ENCODE assay signal across 12 cellular contexts in genomic region chr4:2868840-2869487, GRCh38. TPM values are rescaled to one million over a fixed set of nuclear protein-coding genes. Genes with fewer than 3 reads are reported as not detected.
A peak's percentile ranks its signal among the peaks of the same experiment; 100 is the strongest.
DNase-seq lines count a peak whose midpoint lies in the region; ATAC-seq and TF ChIP-seq lines count a peak whose summit lies in the region.
"Had no signal": no experiment of that assay in that cellular context is flagged by ENCODE, and none has a peak within 500 bp of the region (broad histone marks: within the 10 kb centered on the region; RNA-seq: fewer than 3 reads in every experiment).

No MANE protein-coding gene starts in this region.

- H3K4me3 Mint-ChIP-seq in CD4-positive, alpha-beta T cell, result no peak overlapping the region
- no peak overlapping the region for H3K4me3 Mint-ChIP-seq in T-helper 2 cell treated with Interferon-gamma antibody and Interleukin-4, amounts not matched to agents 5 μg/mL and 100 μg/mL, for 36 hours

- CTCF ChIA-PET in CD4-positive, alpha-beta T cell (lab: Charles Lee), result no interaction called here

- intact Hi-C loops in CD4-positive, alpha-beta T cell (cut with DNase I, micrococcal nuclease), result no loop called here

- H3K4me1 ChIP-seq in right atrium auricular region (peaks cover 0 to 95% of the 10 kb centered on the region in 2 donors), rectal smooth muscle tissue (ENCODE audit: control insufficient read depth, insufficient read depth, low read length) (peaks cover 17% of the 10 kb centered on the region)

- no peak for DNase-seq in CD4-positive, alpha-beta T cell
- DNase-seq in right atrium auricular region (ENCODE audit: low spot score), result no peak
- DNase-seq in T-helper 2 cell treated with Interferon-gamma antibody and Interleukin-4, amounts not matched to agents 5 μg/mL and 100 μg/mL, for 36 hours (ENCODE audit: low spot score), result no peak
- no peak for DNase-seq in DMS153 (lab: John Stamatoyannopoulos, UW)
- DNase-seq in stimulated activated CD4-positive, alpha-beta T cell treated with anti-CD3 and anti-CD28 coated beads, Interleukin-4, amount 100 ng/mL, for 24 hours, result no peak
- no peak for DNase-seq in OCI-M1 (lab: John Stamatoyannopoulos, UW)
- DNase-seq: Calu3; effector memory CD4-positive, alpha-beta T cell; MV-4-11; T1000 had no signal

- no peak for TF ChIP-seq CTCF in CD4-positive, alpha-beta T cell (IDR thresholded peaks at IDR 0.05)
- TF ChIP-seq CTCF in WI38 (IDR thresholded peaks at IDR 0.05; ENCODE audit: low read depth, low read length) (no peak), right atrium auricular region (IDR thresholded peaks at IDR 0.05) (no peak)

- no peaks in the 10 kb centered on the region for H3K9me3 Mint-ChIP-seq in CD4-positive, alpha-beta T cell
- H3K9me3 Mint-ChIP-seq in T-helper 2 cell treated with Interferon-gamma antibody and Interleukin-4, amounts not matched to agents 5 μg/mL and 100 μg/mL, for 36 hours, result no peaks in the 10 kb centered on the region

- H3K27ac Mint-ChIP-seq in CD4-positive, alpha-beta T cell, result peak overlapping the region; percentile 30
- no peak overlapping the region for H3K27ac Mint-ChIP-seq in T-helper 2 cell treated with Interferon-gamma antibody and Interleukin-4, amounts not matched to agents 5 μg/mL and 100 μg/mL, for 36 hours

- ATAC-seq in CD4-positive, alpha-beta T cell (ENCODE audit: poor library complexity), result no peak

- H3K4me3 ChIP-seq in WI38 (ENCODE audit: low read depth, low read length) (peak overlapping the region; percentile 29), right atrium auricular region (peak overlapping the region in 1 of 2 donors; percentile 34), rectal smooth muscle tissue (ENCODE audit: low read length) (peak overlapping the region; percentile 18)

- POLR2A ChIA-PET in CD4-positive, alpha-beta T cell (lab: Charles Lee), result no interaction called here

- no peak overlapping the region for H3K27ac ChIP-seq in CD4-positive, alpha-beta T cell (ENCODE audit: low read depth, low read length)
- H3K27ac ChIP-seq in right atrium auricular region, result peak overlapping the region; percentile 65 to 73
- peak overlapping the region; percentile 33 for H3K27ac ChIP-seq in rectal smooth muscle tissue (ENCODE audit: low read depth, low read length)

- H3K27me3 ChIP-seq in CD4-positive, alpha-beta T cell (ENCODE audit: control insufficient read depth, insufficient read depth, low read length), result no peaks in the 10 kb centered on the region
- H3K27me3 ChIP-seq in right atrium auricular region (no peaks in the 10 kb centered on the region), rectal smooth muscle tissue (ENCODE audit: control insufficient read depth, insufficient read depth, low read length) (no peaks in the 10 kb centered on the region)

- H3K9me3 ChIP-seq in CD4-positive, alpha-beta T cell (ENCODE audit: control insufficient read depth, low read length), result no peaks in the 10 kb centered on the region
- no peaks in the 10 kb centered on the region for H3K9me3 ChIP-seq in right atrium auricular region

- H3K27me3 Mint-ChIP-seq in CD4-positive, alpha-beta T cell, result no peaks in the 10 kb centered on the region
- no peaks in the 10 kb centered on the region for H3K27me3 Mint-ChIP-seq in T-helper 2 cell treated with Interferon-gamma antibody and Interleukin-4, amounts not matched to agents 5 μg/mL and 100 μg/mL, for 36 hours (ENCODE audit: low read depth)

- peaks cover 19% of the 10 kb centered on the region for H3K36me3 Mint-ChIP-seq in CD4-positive, alpha-beta T cell (ENCODE audit: low read depth)
- H3K36me3 Mint-ChIP-seq in T-helper 2 cell treated with Interferon-gamma antibody and Interleukin-4, amounts not matched to agents 5 μg/mL and 100 μg/mL, for 36 hours (ENCODE audit: low read depth), result peaks cover 10% of the 10 kb centered on the region

- H3K4me1 Mint-ChIP-seq in CD4-positive, alpha-beta T cell (ENCODE audit: low read depth), result peaks cover 82% of the 10 kb centered on the region
- peaks cover 42% of the 10 kb centered on the region for H3K4me1 Mint-ChIP-seq in T-helper 2 cell treated with Interferon-gamma antibody and Interleukin-4, amounts not matched to agents 5 μg/mL and 100 μg/mL, for 36 hours (ENCODE audit: low read depth)

- H3K36me3 ChIP-seq in right atrium auricular region, result no peaks in the 10 kb centered on the region
- H3K36me3 ChIP-seq in rectal smooth muscle tissue (ENCODE audit: control insufficient read depth, insufficient read depth, low read length), result no peaks in the 10 kb centered on the region

- no peak overlapping the region for H3K9ac ChIP-seq in rectal smooth muscle tissue (ENCODE audit: low read length)

RNA-seq across cellular contexts. Expression of gene ADD1, which starts 25.3 kb away (rescaled TPM):
- total RNA-seq in CD4-positive, alpha-beta T cell, result 100 to 1,000 TPM; 153 TPM
- total RNA-seq in right atrium auricular region, result 100 to 1,000 TPM; 171 to 196 TPM
